ENCODE assay signal across 15 cellular contexts in genomic region chr2:54624611-54625071, GRCh38.
DNase-seq lines count a peak whose midpoint lies in the region; ATAC-seq and TF ChIP-seq lines count a peak whose summit lies in the region.
"Had no signal": no experiment of that assay in that cellular context is flagged by ENCODE, and none has a peak within 500 bp of the region (broad histone marks: within the 10 kb centered on the region; RNA-seq: fewer than 3 reads in every experiment).

No MANE protein-coding gene starts in this region.

- H3K4me1 ChIP-seq in vagina: no peaks in the 10 kb centered on the region

- TF ChIP-seq CTCF in fibroblast of villous mesenchyme (IDR thresholded peaks at IDR 0.05; ENCODE audit: insufficient read depth, low read depth, low read length) (no peak), nephron progenitor cell (IDR thresholded peaks at IDR 0.05) (no peak), vagina (IDR thresholded peaks at IDR 0.05) (no peak)

- H3K9me3 Mint-ChIP-seq in activated naive CD8-positive, alpha-beta T cell (ENCODE audit: low read depth): no peaks in the 10 kb centered on the region
- H3K9me3 Mint-ChIP-seq in activated naive CD8-positive, alpha-beta T cell treated with anti-CD3 and anti-CD28 coated beads, Interleukin-2, amount 50 U/mL, for 24 hours: no peaks in the 10 kb centered on the region
- H3K9me3 Mint-ChIP-seq in nephron progenitor cell: no peaks in the 10 kb centered on the region
- H3K9me3 Mint-ChIP-seq: dendritic cell treated with granulocyte-macrophage colony-stimulating factor and Interleukin-4, amounts not matched to agents 40 ng/mL and 50 ng/mL, for 4 days; naive thymus-derived CD4-positive, alpha-beta T cell had no signal

- no peaks in the 10 kb centered on the region for H3K27me3 Mint-ChIP-seq in activated naive CD8-positive, alpha-beta T cell
- no peaks in the 10 kb centered on the region for H3K27me3 Mint-ChIP-seq in activated naive CD8-positive, alpha-beta T cell treated with anti-CD3 and anti-CD28 coated beads, Interleukin-2, amount 50 U/mL, for 24 hours
- H3K27me3 Mint-ChIP-seq in nephron progenitor cell (ENCODE audit: low read depth, poor library complexity): no peaks in the 10 kb centered on the region
- H3K27me3 Mint-ChIP-seq: dendritic cell treated with granulocyte-macrophage colony-stimulating factor and Interleukin-4, amounts not matched to agents 40 ng/mL and 50 ng/mL, for 4 days; naive thymus-derived CD4-positive, alpha-beta T cell had no signal

- H3K4me3 ChIP-seq in fibroblast of villous mesenchyme (ENCODE audit: low read depth, low read length): no peak overlapping the region
- H3K4me3 ChIP-seq in vagina: no peak overlapping the region

- no peaks in the 10 kb centered on the region for H3K9me3 ChIP-seq in vagina

- peaks cover 6% of the 10 kb centered on the region for H3K36me3 Mint-ChIP-seq in activated naive CD8-positive, alpha-beta T cell
- H3K36me3 Mint-ChIP-seq in activated naive CD8-positive, alpha-beta T cell treated with anti-CD3 and anti-CD28 coated beads, Interleukin-2, amount 50 U/mL, for 24 hours (ENCODE audit: low read depth): peaks cover 57% of the 10 kb centered on the region
- peaks cover 77% of the 10 kb centered on the region for H3K36me3 Mint-ChIP-seq in nephron progenitor cell (ENCODE audit: low read depth)

- H3K4me1 Mint-ChIP-seq in activated naive CD8-positive, alpha-beta T cell (ENCODE audit: low read depth): peaks cover 8% of the 10 kb centered on the region
- H3K4me1 Mint-ChIP-seq in activated naive CD8-positive, alpha-beta T cell treated with anti-CD3 and anti-CD28 coated beads, Interleukin-2, amount 50 U/mL, for 24 hours: peaks cover 9% of the 10 kb centered on the region
- H3K4me1 Mint-ChIP-seq in nephron progenitor cell: no peaks in the 10 kb centered on the region

- no peak overlapping the region for H3K4me3 Mint-ChIP-seq in activated naive CD8-positive, alpha-beta T cell
- no peak overlapping the region for H3K4me3 Mint-ChIP-seq in activated naive CD8-positive, alpha-beta T cell treated with anti-CD3 and anti-CD28 coated beads, Interleukin-2, amount 50 U/mL, for 24 hours
- H3K4me3 Mint-ChIP-seq in nephron progenitor cell: no peak overlapping the region
- H3K4me3 Mint-ChIP-seq: dendritic cell treated with granulocyte-macrophage colony-stimulating factor and Interleukin-4, amounts not matched to agents 40 ng/mL and 50 ng/mL, for 4 days; naive thymus-derived CD4-positive, alpha-beta T cell had no signal

- H3K36me3 ChIP-seq in vagina: peaks cover 0 to 75% of the 10 kb centered on the region in 2 donors

- intact Hi-C loops in vagina (cut with DNase I): no loop called here

- no peaks in the 10 kb centered on the region for H3K27me3 ChIP-seq in vagina

- no peak for TF ChIP-seq POLR2A in vagina (IDR thresholded peaks at IDR 0.05)

- no peak for ATAC-seq in activated naive CD8-positive, alpha-beta T cell treated with anti-CD3 and anti-CD28 coated beads, Interleukin-2, amount 50 U/mL, for 24 hours
- ATAC-seq in GM19455 (IDR thresholded peaks at IDR 0.05; ENCODE audit: unreplicated experiment): no peak
- ATAC-seq in GM21619 (IDR thresholded peaks at IDR 0.05; ENCODE audit: unreplicated experiment): no peak
- ATAC-seq: naive thymus-derived CD4-positive, alpha-beta T cell had no signal

- DNase-seq in activated naive CD8-positive, alpha-beta T cell treated with anti-CD3 and anti-CD28 coated beads, Interleukin-2, amount 50 U/mL, for 24 hours: no peak
- DNase-seq in fibroblast of villous mesenchyme (ENCODE audit: low read depth) (peak; percentile 66), nephron progenitor cell (no peak), vagina (ENCODE audit: extremely low spot score in 2 of 2) (no peak)
- DNase-seq in NK-92 treated with Interleukin-12 subunit alpha and Interleukin-12 subunit beta, amount 100 ng/mL, for 24 hours (lab: John Stamatoyannopoulos, UW): no peak
- DNase-seq: DMS53; islet precursor cell; naive thymus-derived CD4-positive, alpha-beta T cell; NCI-H1436 treated with DMSO at 0.1 percent for 48 hours; NCI-H526 had no signal

- H3K27ac Mint-ChIP-seq in activated naive CD8-positive, alpha-beta T cell: peak overlapping the region; percentile 41
- no peak overlapping the region for H3K27ac Mint-ChIP-seq in activated naive CD8-positive, alpha-beta T cell treated with anti-CD3 and anti-CD28 coated beads, Interleukin-2, amount 50 U/mL, for 24 hours
- peak overlapping the region; percentile 57 for H3K27ac Mint-ChIP-seq in nephron progenitor cell
- H3K27ac Mint-ChIP-seq: dendritic cell treated with granulocyte-macrophage colony-stimulating factor and Interleukin-4, amounts not matched to agents 40 ng/mL and 50 ng/mL, for 4 days had no signal

- peak overlapping the region; percentile 3 for H3K27ac ChIP-seq in vagina
- H3K27ac ChIP-seq: RWPE1 had no signal
